In the genomic region with DNA sequence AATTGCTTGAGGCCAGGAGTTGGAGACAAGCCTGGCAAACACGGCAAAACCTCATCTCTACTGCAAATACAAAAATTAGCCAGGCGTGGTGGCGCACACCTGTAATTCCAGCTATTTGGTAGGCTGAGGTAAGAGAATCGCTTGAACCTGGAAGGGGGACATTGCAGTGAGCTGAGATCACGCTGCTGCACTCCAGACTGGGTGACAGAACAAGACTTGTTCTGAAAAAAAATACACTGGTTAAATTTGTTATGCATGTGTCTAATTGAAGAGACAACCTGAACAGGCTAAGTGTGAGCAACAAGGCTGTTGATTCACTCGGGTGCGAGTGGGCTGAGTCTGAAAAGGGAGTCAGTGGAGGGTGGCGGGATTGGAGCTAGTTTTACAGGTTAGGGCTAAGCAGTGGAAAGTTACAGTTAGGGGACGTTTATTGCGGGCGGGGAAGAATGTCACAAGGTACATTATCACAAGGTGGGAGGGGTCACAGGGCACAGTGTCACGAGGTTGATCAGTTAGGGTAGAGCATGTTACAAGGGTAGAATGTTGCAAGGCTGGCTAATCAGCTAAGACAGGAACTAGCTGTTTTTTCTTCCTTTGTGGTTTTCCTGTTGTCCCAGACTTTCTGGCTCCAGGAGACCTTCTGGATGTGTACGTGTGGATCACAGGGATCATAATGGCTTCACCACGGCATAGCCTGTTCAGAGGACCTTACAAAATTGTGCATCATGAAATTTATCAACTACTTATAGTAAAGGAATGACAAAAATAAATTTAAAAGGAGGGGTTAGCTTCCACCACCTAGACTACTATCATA, we compare ENCODE assay signal across 14 cellular contexts.
DNase-seq lines count a peak whose midpoint lies in the region; ATAC-seq and TF ChIP-seq lines count a peak whose summit lies in the region.
"Had no signal": no experiment of that assay in that cellular context is flagged by ENCODE, and none has a peak within 500 bp of the region (broad histone marks: within the 10 kb centered on the region; RNA-seq: fewer than 3 reads in every experiment).

No MANE protein-coding gene starts in this region.

- H3K27ac ChIP-seq in CD4-positive, alpha-beta T cell (ENCODE audit: low read depth, low read length): no peak overlapping the region
- H3K27ac ChIP-seq: C4-2B, pancreas had no signal

- H3K4me3 ChIP-seq in NB4 (ENCODE audit: low read depth, low read length) (peak overlapping the region; percentile 81), mucosa of descending colon (no peak overlapping the region)
- H3K4me3 ChIP-seq: pancreas had no signal

- TF ChIP-seq POLR2A in NB4 (IDR thresholded peaks at IDR 0.05; ENCODE audit: extremely low read depth, insufficient read length): peak; percentile 25

- ATAC-seq in mucosa of descending colon (peak; percentile 93), HG02938 (IDR thresholded peaks at IDR 0.05; ENCODE audit: unreplicated experiment) (no peak)
- ATAC-seq in CD4-positive, alpha-beta T cell (ENCODE audit: poor library complexity): no peak
- ATAC-seq: pancreas had no signal

- no peaks in the 10 kb centered on the region for H3K36me3 ChIP-seq in mucosa of descending colon (ENCODE audit: low read depth)
- H3K36me3 ChIP-seq: pancreas had no signal

- no peaks in the 10 kb centered on the region for H3K27me3 Mint-ChIP-seq in dendritic cell treated with granulocyte-macrophage colony-stimulating factor and Interleukin-4, amounts not matched to agents 40 ng/mL and 50 ng/mL, for 4 days
- H3K27me3 Mint-ChIP-seq in CD4-positive, alpha-beta T cell: no peaks in the 10 kb centered on the region
- H3K27me3 Mint-ChIP-seq: activated naive CD8-positive, alpha-beta T cell treated with anti-CD3 and anti-CD28 coated beads for 36 hours had no signal

- H3K4me3 Mint-ChIP-seq in dendritic cell treated with granulocyte-macrophage colony-stimulating factor and Interleukin-4, amounts not matched to agents 40 ng/mL and 50 ng/mL, for 4 days: peak overlapping the region; percentile 28
- H3K4me3 Mint-ChIP-seq in CD4-positive, alpha-beta T cell: no peak overlapping the region
- H3K4me3 Mint-ChIP-seq: activated naive CD8-positive, alpha-beta T cell treated with anti-CD3 and anti-CD28 coated beads for 36 hours had no signal

- intact Hi-C loops in dendritic cell treated with granulocyte-macrophage colony-stimulating factor and Interleukin-4, amounts not matched to agents 40 ng/mL and 50 ng/mL, for 4 days (cut with micrococcal nuclease): no loop called here
- intact Hi-C loops in mucosa of descending colon (cut with DNase I, micrococcal nuclease): no loop called here
- intact Hi-C loops in CD4-positive, alpha-beta T cell (cut with DNase I, micrococcal nuclease): no loop called here

- H3K9me3 Mint-ChIP-seq in dendritic cell treated with granulocyte-macrophage colony-stimulating factor and Interleukin-4, amounts not matched to agents 40 ng/mL and 50 ng/mL, for 4 days: peaks cover 17% of the 10 kb centered on the region
- H3K9me3 Mint-ChIP-seq in CD4-positive, alpha-beta T cell: peaks cover 4% of the 10 kb centered on the region

- no peaks in the 10 kb centered on the region for H3K27me3 ChIP-seq in CD4-positive, alpha-beta T cell (ENCODE audit: control insufficient read depth, insufficient read depth, low read length)
- H3K27me3 ChIP-seq: pancreas had no signal

- POLR2A ChIA-PET in CD4-positive, alpha-beta T cell (lab: Charles Lee): no interaction called here

- peaks cover 18% of the 10 kb centered on the region for H3K4me1 ChIP-seq in mucosa of descending colon (ENCODE audit: low read depth)
- H3K4me1 ChIP-seq: pancreas had no signal

- H3K9me3 ChIP-seq in mucosa of descending colon: peaks cover 3% of the 10 kb centered on the region
- no peaks in the 10 kb centered on the region for H3K9me3 ChIP-seq in CD4-positive, alpha-beta T cell (ENCODE audit: control insufficient read depth, low read length)
- H3K9me3 ChIP-seq: pancreas had no signal

- DNase-seq in DMS 273 treated with DMSO at 0.1 percent for 48 hours (lab: John Stamatoyannopoulos, UW) (peak; percentile 78), NB4 (ENCODE audit: low read depth) (peak; percentile 98), mucosa of descending colon (peak in 2 of 3 donors; percentile 61 to 81), SHP77 (lab: John Stamatoyannopoulos, UW) (no peak)
- no peak for DNase-seq in CD4-positive, alpha-beta T cell
- no peak for DNase-seq in activated CD8-positive, alpha-beta memory T cell treated with anti-CD3 and anti-CD28 coated beads for 24 hours
- DNase-seq: activated CD4-positive, alpha-beta T cell treated with anti-CD3 and anti-CD28 coated beads for 4 hours; activated naive CD8-positive, alpha-beta T cell treated with anti-CD3 and anti-CD28 coated beads for 36 hours; effector CD4-positive, alpha-beta T cell; NCI-H1694; pancreas had no signal

- peaks cover 8% of the 10 kb centered on the region for H3K4me1 Mint-ChIP-seq in dendritic cell treated with granulocyte-macrophage colony-stimulating factor and Interleukin-4, amounts not matched to agents 40 ng/mL and 50 ng/mL, for 4 days (ENCODE audit: low read depth)
- no peaks in the 10 kb centered on the region for H3K4me1 Mint-ChIP-seq in CD4-positive, alpha-beta T cell (ENCODE audit: low read depth)
- H3K4me1 Mint-ChIP-seq: activated naive CD8-positive, alpha-beta T cell treated with anti-CD3 and anti-CD28 coated beads for 36 hours had no signal

- no peaks in the 10 kb centered on the region for H3K36me3 Mint-ChIP-seq in dendritic cell treated with granulocyte-macrophage colony-stimulating factor and Interleukin-4, amounts not matched to agents 40 ng/mL and 50 ng/mL, for 4 days (ENCODE audit: low read depth)
- no peaks in the 10 kb centered on the region for H3K36me3 Mint-ChIP-seq in CD4-positive, alpha-beta T cell (ENCODE audit: low read depth)
- H3K36me3 Mint-ChIP-seq: activated naive CD8-positive, alpha-beta T cell treated with anti-CD3 and anti-CD28 coated beads for 36 hours had no signal

- TF ChIP-seq CTCF in NB4 (IDR thresholded peaks at IDR 0.05; ENCODE audit: low read depth, low read length) (no peak), mucosa of descending colon (IDR thresholded peaks at IDR 0.05) (no peak)
- no peak for TF ChIP-seq CTCF in CD4-positive, alpha-beta T cell (IDR thresholded peaks at IDR 0.05)

- H3K27ac Mint-ChIP-seq in dendritic cell treated with granulocyte-macrophage colony-stimulating factor and Interleukin-4, amounts not matched to agents 40 ng/mL and 50 ng/mL, for 4 days: no peak overlapping the region
- no peak overlapping the region for H3K27ac Mint-ChIP-seq in CD4-positive, alpha-beta T cell
- H3K27ac Mint-ChIP-seq: activated naive CD8-positive, alpha-beta T cell treated with anti-CD3 and anti-CD28 coated beads for 36 hours had no signal

- CTCF ChIA-PET in CD4-positive, alpha-beta T cell (lab: Charles Lee): no interaction called here

Comparison
In these comparisons a context has a peak if more than half of its experiments do, and no peak if none do; other contexts are left out.
1. DNase-seq: peak in DMS 273 treated with DMSO at 0.1 percent for 48 hours (single experiment), NB4 (single experiment) and mucosa of descending colon (2 of 3); none in CD4-positive, alpha-beta T cell (0 of 10), SHP77 (0 of 2) and activated CD8-positive, alpha-beta memory T cell treated with anti-CD3 and anti-CD28 coated beads for 24 hours (single experiment).